Comparison of ENCODE assay signal across 9 cellular contexts in genomic region chr19:41175825-41176734, GRCh38. TPM values are rescaled to one million over a fixed set of nuclear protein-coding genes. Genes with fewer than 3 reads are reported as not detected.
A peak's percentile ranks its signal among the peaks of the same experiment; 100 is the strongest.
DNase-seq lines count a peak whose midpoint lies in the region; ATAC-seq, FAIRE-seq and TF ChIP-seq lines count a peak whose summit lies in the region.
"Had no signal": no experiment of that assay in that cellular context is flagged by ENCODE, and none has a peak within 500 bp of the region (broad histone marks: within the 10 kb centered on the region; RNA-seq: fewer than 3 reads in every experiment).

No MANE protein-coding gene starts in this region.

- peak; percentile 87 for FAIRE-seq in astrocyte (lab: Jason Lieb, UNC)

- H3K27ac Mint-ChIP-seq in astrocyte (ENCODE audit: unreplicated experiment), result peak overlapping the region; percentile 79

- H3K36me3 Mint-ChIP-seq in astrocyte (ENCODE audit: low read depth, unreplicated experiment), result no peaks in the 10 kb centered on the region

- no peaks in the 10 kb centered on the region for H3K27me3 ChIP-seq in astrocyte (ENCODE audit: insufficient read depth, low read length)

- H3K9me3 Mint-ChIP-seq in astrocyte (ENCODE audit: unreplicated experiment), result no peaks in the 10 kb centered on the region

- H3K4me3 ChIP-seq in astrocyte (ENCODE audit: insufficient read depth, low read depth, low read length) (no peak overlapping the region), coronary artery (no peak overlapping the region)

- ATAC-seq in HG02759 (IDR thresholded peaks at IDR 0.05; ENCODE audit: unreplicated experiment), result no peak

- peaks cover 5% of the 10 kb centered on the region for H3K27me3 Mint-ChIP-seq in astrocyte (ENCODE audit: low read depth, unreplicated experiment)

- H3K36me3 ChIP-seq in astrocyte (ENCODE audit: insufficient read depth, low read length), result no peaks in the 10 kb centered on the region

- H3K9me3 ChIP-seq in astrocyte (ENCODE audit: insufficient read depth, low read depth, low read length), result no peaks in the 10 kb centered on the region

- no peaks in the 10 kb centered on the region for H4K20me1 ChIP-seq in astrocyte (ENCODE audit: insufficient read depth, low read length)

- peak overlapping the region; percentile 72 for H3K4me2 ChIP-seq in astrocyte (ENCODE audit: low read length)

- peak overlapping the region; percentile 74 for H2AFZ ChIP-seq in astrocyte (ENCODE audit: low read depth, low read length)

- H3K4me1 ChIP-seq in astrocyte (ENCODE audit: insufficient read depth, low read length), result peaks cover 11% of the 10 kb centered on the region

- DNase-seq in HCEC 1CT (peak; percentile 75), SKM-1 (lab: John Stamatoyannopoulos, UW; ENCODE audit: unreplicated experiment) (peak; percentile 91), astrocyte (ENCODE audit: low read depth) (peak; percentile 73), iris pigment epithelial cell (ENCODE audit: low read depth) (peak; percentile 83), coronary artery (ENCODE audit: low spot score) (no peak), NCI-H446 (lab: John Stamatoyannopoulos, UW) (no peak)
- peak; percentile 26 for DNase-seq in stimulated activated CD4-positive, alpha-beta T cell treated with anti-CD3 and anti-CD28 coated beads, Interleukin-4, amount 100 ng/mL, for 1 hour

- H3K4me3 Mint-ChIP-seq in astrocyte (ENCODE audit: unreplicated experiment), result peak overlapping the region; percentile 51

- H3K4me1 Mint-ChIP-seq in astrocyte (ENCODE audit: low read depth, unreplicated experiment), result peaks cover 8% of the 10 kb centered on the region

- no peaks in the 10 kb centered on the region for H3K79me2 ChIP-seq in astrocyte (ENCODE audit: insufficient read depth, low read length)

- TF ChIP-seq CTCF in astrocyte (IDR thresholded peaks at IDR 0.05; ENCODE audit: insufficient read depth, low read depth, low read length) (no peak), coronary artery (IDR thresholded peaks at IDR 0.05) (no peak)

- H3K9ac ChIP-seq in astrocyte (ENCODE audit: low read length), result peak overlapping the region; percentile 34

- H3K27ac ChIP-seq in astrocyte (ENCODE audit: low read depth, low read length) (no peak overlapping the region), coronary artery (peak overlapping the region in 1 of 2 donors; percentile 41)

RNA-seq across cellular contexts. Expression of gene CYP2S1, which starts 16.9 kb away (rescaled TPM):
- total RNA-seq in astrocyte, result 6.2 and 11.1 TPM in 2 replicates
- total RNA-seq: SK-MEL-5 had no signal

RNA-seq across cellular contexts. Expression of gene AXL, which starts 42.9 kb away (rescaled TPM):
- total RNA-seq in astrocyte, result 134 and 156 TPM in 2 replicates

Comparison
In these comparisons a context has a peak if more than half of its experiments do, and no peak if none do; other contexts are left out.
1. DNase-seq: peak in HCEC 1CT (single experiment), SKM-1 (single experiment), astrocyte (single experiment), iris pigment epithelial cell (single experiment) and stimulated activated CD4-positive, alpha-beta T cell treated with anti-CD3 and anti-CD28 coated beads, Interleukin-4, amount 100 ng/mL, for 1 hour (single experiment); none in coronary artery (single experiment) and NCI-H446 (0 of 2).